In the genomic region with DNA sequence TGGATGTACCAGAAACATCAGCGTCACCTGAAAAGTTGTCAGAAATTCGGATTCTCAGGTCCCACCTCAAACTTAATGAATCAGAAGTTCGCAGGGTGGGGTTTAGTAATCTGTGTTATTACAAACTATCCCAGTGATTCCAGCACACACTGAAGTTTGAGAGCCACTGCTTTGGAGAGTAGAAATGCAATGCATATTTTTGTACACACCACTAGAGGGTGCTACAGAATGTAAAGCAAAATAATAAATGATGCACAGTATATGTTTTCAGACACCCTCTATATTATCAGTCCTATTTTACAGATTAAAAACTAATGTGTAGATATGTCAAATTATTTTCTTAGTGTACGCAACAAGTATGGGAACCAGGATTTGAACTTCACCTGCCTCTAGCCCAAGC, we compare ENCODE assay signal across 8 cellular contexts. TPM values are rescaled to one million over a fixed set of nuclear protein-coding genes. Genes with fewer than 3 reads are reported as not detected.
DNase-seq lines count a peak whose midpoint lies in the region; ATAC-seq and TF ChIP-seq lines count a peak whose summit lies in the region.

No MANE protein-coding gene starts in this region.

- H3K4me1 ChIP-seq in ascending aorta, result no peaks in the 10 kb centered on the region

- no peak for ATAC-seq in HG03469 (IDR thresholded peaks at IDR 0.05; ENCODE audit: unreplicated experiment)

- peak; percentile 16 for DNase-seq in SKM-1 treated with dmso at 0.1 percent for 144 hours (lab: John Stamatoyannopoulos, UW; ENCODE audit: unreplicated experiment)
- no peak for DNase-seq in SKM-1 (lab: John Stamatoyannopoulos, UW; ENCODE audit: unreplicated experiment)
- DNase-seq in NCI-H146 (lab: John Stamatoyannopoulos, UW), result peak; percentile 50
- DNase-seq in ascending aorta (ENCODE audit: low spot score in 2 of 2), result no peak
- DNase-seq in kidney tubule cell (ENCODE audit: low spot score), result peak; percentile 43
- no peak for DNase-seq in epidermal melanocyte (ENCODE audit: insufficient read length, low spot score)
- no peak for DNase-seq in stimulated activated CD4-positive, alpha-beta T cell treated with anti-CD3 and anti-CD28 coated beads, Interleukin-12 subunit alpha, Interleukin-12 subunit beta, amount 100 ng/mL, for 4 hours

- H3K27me3 ChIP-seq in ascending aorta, result no peaks in the 10 kb centered on the region

- intact Hi-C loops in ascending aorta (cut with DNase I), result loop anchor here (2.0 to 10.0 kb wide), 6 partner anchors 82 to 1757 kb away; a partner anchor contains a TSS

- no peak overlapping the region for H3K4me3 ChIP-seq in ascending aorta

- no peaks in the 10 kb centered on the region for H3K9me3 ChIP-seq in ascending aorta

- peak; percentile 42 to 65 (median 45) for TF ChIP-seq CTCF in ascending aorta (IDR thresholded peaks at IDR 0.05)

- peak overlapping the region in 1 of 2 donors; percentile 91 for H3K27ac ChIP-seq in ascending aorta

- H3K36me3 ChIP-seq in ascending aorta, result peaks cover 2 to 3% of the 10 kb centered on the region in 2 donors

RNA-seq across cellular contexts. Expression of a gene that starts 2.5 kb away (rescaled TPM):
- total RNA-seq in ascending aorta, result 211 TPM

RNA-seq across cellular contexts. Expression of a gene that starts 21.8 kb away (rescaled TPM):
- total RNA-seq in ascending aorta, result not detected

Comparison
In these comparisons a context has a peak if more than half of its experiments do, and no peak if none do; other contexts are left out.
1. DNase-seq: peak in SKM-1 treated with dmso at 0.1 percent for 144 hours (single experiment), NCI-H146 (single experiment) and kidney tubule cell (single experiment); none in SKM-1 (single experiment), ascending aorta (0 of 2), epidermal melanocyte (single experiment) and stimulated activated CD4-positive, alpha-beta T cell treated with anti-CD3 and anti-CD28 coated beads, Interleukin-12 subunit alpha, Interleukin-12 subunit beta, amount 100 ng/mL, for 4 hours (single experiment).